In genomic region chr21:44960141-44961092, GRCh38 we compare ENCODE assay signal across 17 cellular contexts. TPM values are rescaled to one million over a fixed set of nuclear protein-coding genes. Genes with fewer than 3 reads are reported as not detected.
DNase-seq lines count a peak whose midpoint lies in the region; ATAC-seq, FAIRE-seq and TF ChIP-seq lines count a peak whose summit lies in the region.
"Had no signal": no experiment of that assay in that cellular context is flagged by ENCODE, and none has a peak within 500 bp of the region (broad histone marks: within the 10 kb centered on the region; RNA-seq: fewer than 3 reads in every experiment).

No MANE protein-coding gene starts in this region.

- no peaks in the 10 kb centered on the region for H3K27me3 Mint-ChIP-seq in progenitor cell of endocrine pancreas
- no peaks in the 10 kb centered on the region for H3K27me3 Mint-ChIP-seq in T-cell
- H3K27me3 Mint-ChIP-seq: CD4-positive, CD25-positive, alpha-beta regulatory T cell had no signal

- TF ChIP-seq POLR2A in HepG2 (IDR thresholded peaks at IDR 0.05; ENCODE audit: insufficient read depth in 1 of 2, low read depth in 2 of 2, low read length in 2 of 2) (no peak), right lobe of liver (IDR thresholded peaks at IDR 0.05) (no peak)

- H4K20me1 ChIP-seq in HepG2 (ENCODE audit: insufficient read depth, low read length) = peaks cover 5% of the 10 kb centered on the region; the same call in 1 of the 2 replicates

- FAIRE-seq in HepG2 (lab: Jason Lieb, UNC) (no peak), frontal cortex (lab: Jason Lieb, UNC) (peak; percentile 6)

- no peaks in the 10 kb centered on the region for H3K9me3 ChIP-seq in HepG2 (ENCODE audit: low read length)
- no peaks in the 10 kb centered on the region for H3K9me3 ChIP-seq in right lobe of liver
- H3K9me3 ChIP-seq: mucosa of descending colon had no signal

- in situ Hi-C loops in HepG2 (cut with HindIII; ENCODE audit: extremely low pct_ligation_motif_present, low pct_unique_long_range_greater_than_20kb) = no loop called here

- H3K4me2 ChIP-seq in HepG2 (ENCODE audit: low read depth, low read length) = no peak overlapping the region

- CTCF ChIA-PET in HepG2 (lab: Yijun Ruan, JAX; ENCODE audit: low intra/inter-chr PET ratio, low total read pairs) = no interaction called here
- CTCF ChIA-PET in T-cell (lab: Charles Lee) = interaction anchor here in 1 of 2 donors (0.9 kb wide), 1 partner anchor 178 kb away, joined by 3 read pairs; no protein-coding TSS in a partner anchor

- no peak for ATAC-seq in HepG2
- no peak for ATAC-seq in right lobe of liver
- ATAC-seq in HG02588 (IDR thresholded peaks at IDR 0.05; ENCODE audit: unreplicated experiment) = no peak
- no peak for ATAC-seq in T-cell (replicated peaks in 1 of 4)
- no peak for ATAC-seq in SK-N-SH treated with all-trans-retinoic acid at 6 μM for 48 hours

- intact Hi-C loops in HepG2 (cut with micrococcal nuclease; ENCODE audit: unreplicated experiment) (no loop called here), right lobe of liver (cut with DNase I) (no loop called here)

- H3K27ac Mint-ChIP-seq in progenitor cell of endocrine pancreas (peak overlapping the region; percentile 10), T-cell (no peak overlapping the region)
- H3K27ac Mint-ChIP-seq: CD4-positive, CD25-positive, alpha-beta regulatory T cell had no signal

- H3K4me1 Mint-ChIP-seq in progenitor cell of endocrine pancreas (ENCODE audit: low read depth) = no peaks in the 10 kb centered on the region
- H3K4me1 Mint-ChIP-seq in T-cell = peaks cover 20 to 33% (median 23%) of the 10 kb centered on the region in 3 donors

- H3K4me3 ChIP-seq in HepG2 (replicated peaks in 1 of 3; ENCODE audit: insufficient read depth in 1 of 3, low read depth in 2 of 3, low read length in 3 of 3) (no peak overlapping the region), right lobe of liver (no peak overlapping the region)
- H3K4me3 ChIP-seq: mucosa of descending colon had no signal

- no peak overlapping the region for H3K9ac ChIP-seq in HepG2 (ENCODE audit: insufficient read depth, low read depth, low read length)

- H3K27ac ChIP-seq in HepG2 (ENCODE audit: extremely low read length, insufficient read depth, low read length) (no peak overlapping the region), right lobe of liver (no peak overlapping the region)

- H3K36me3 ChIP-seq in HepG2 (replicated peaks in 1 of 2; ENCODE audit: control insufficient read depth in 1 of 2, insufficient read depth in 2 of 2, low read length in 2 of 2) = peaks cover 30 to 81% of the 10 kb centered on the region in 2 experiments
- H3K36me3 ChIP-seq in right lobe of liver = no peaks in the 10 kb centered on the region

- TF ChIP-seq EP300 in HepG2 (IDR thresholded peaks at IDR 0.05; ENCODE audit: low read depth in 2 of 2, low read length in 2 of 2) = no peak
- no peak for TF ChIP-seq EP300 in HepG2 (CRISPR knock-in tag; IDR thresholded peaks at IDR 0.05; ENCODE audit: borderline replicate concordance)

- no peaks in the 10 kb centered on the region for H3K9me3 Mint-ChIP-seq in progenitor cell of endocrine pancreas (ENCODE audit: low read depth)
- no peaks in the 10 kb centered on the region for H3K9me3 Mint-ChIP-seq in T-cell

- TF ChIP-seq RAD21 in HepG2 (CRISPR knock-in tag; IDR thresholded peaks at IDR 0.05) = no peak

- DNase-seq in HepG2 (ENCODE audit: low spot score) (no peak), right lobe of liver (no peak), frontal cortex (ENCODE audit: low spot score in 2 of 2) (no peak), progenitor cell of endocrine pancreas (ENCODE audit: low spot score, unreplicated experiment) (no peak), DMS 273 (lab: John Stamatoyannopoulos, UW; ENCODE audit: unreplicated experiment) (no peak), T-cell (no peak)
- DNase-seq: activated CD4-positive, alpha-beta T cell treated with anti-CD3 and anti-CD28 coated beads for 4 hours; activated effector memory CD4-positive, alpha-beta T cell treated with Interleukin-2 at 50 U/mL for 16 hours; CD4-positive, CD25-positive, alpha-beta regulatory T cell; DMS153; hypothalamus; NCI-H2171; nucleus accumbens; stimulated activated CD4-positive, alpha-beta T cell treated with anti-CD3 and anti-CD28 coated beads, Interleukin-2, amount 100 ng/mL, for 48 hours had no signal

- POLR2A ChIA-PET in HepG2 (lab: Yijun Ruan, JAX) = no interaction called here
- POLR2A ChIA-PET in T-cell (lab: Charles Lee) = no interaction called here

- H3K4me1 ChIP-seq in HepG2 (ENCODE audit: insufficient read depth, low read length) (no peaks in the 10 kb centered on the region), right lobe of liver (peaks cover 0 to 17% (median 4%) of the 10 kb centered on the region in 4 donors)

- no peak overlapping the region for H2AFZ ChIP-seq in HepG2 (ENCODE audit: low read length)

- TF ChIP-seq CTCF in HepG2 (CRISPR knock-in tag; IDR thresholded peaks at IDR 0.05) (no peak), right lobe of liver (IDR thresholded peaks at IDR 0.05) (no peak), progenitor cell of endocrine pancreas (IDR thresholded peaks at IDR 0.05; ENCODE audit: unreplicated experiment) (no peak)

- H3K4me3 Mint-ChIP-seq in progenitor cell of endocrine pancreas (ENCODE audit: low read depth) (no peak overlapping the region), T-cell (no peak overlapping the region)
- H3K4me3 Mint-ChIP-seq: CD4-positive, CD25-positive, alpha-beta regulatory T cell had no signal

- H3K79me2 ChIP-seq in HepG2 (ENCODE audit: insufficient read depth, low read length) = peaks cover 32% of the 10 kb centered on the region

- 96% methylated on average over 23 of the region's 23 CpGs for WGBS in HepG2 (ENCODE audit: low lambda C conversion rate)
- WGBS in right lobe of liver (ENCODE audit: insufficient coverage, low coverage, low lambda C conversion rate, missing lambda C conversion rate) = 82% methylated on average over 8 of the region's 23 CpGs

- H3K36me3 Mint-ChIP-seq in progenitor cell of endocrine pancreas (ENCODE audit: insufficient read depth) (peaks cover 18% of the 10 kb centered on the region), T-cell (peaks cover 42% of the 10 kb centered on the region)

- no peaks in the 10 kb centered on the region for H3K27me3 ChIP-seq in HepG2 (ENCODE audit: control insufficient read depth in 1 of 2, insufficient read depth in 2 of 2, low read length in 2 of 2)
- no peaks in the 10 kb centered on the region for H3K27me3 ChIP-seq in right lobe of liver

- no TSS peak for BruUV-seq in HepG2 (replicated peaks; lab: Mats Ljungman, UMichigan)

RNA-seq across cellular contexts. Expression of gene SLX9, which starts 20.6 kb away (rescaled TPM):
- total RNA-seq in HepG2 (2016; rRNA removed; fragmentation: Illumina TruSeq; extraction: Trizol) = 47.1 and 51.5 TPM in 2 replicates
- total RNA-seq in HepG2 (2016; cell fraction: cytosol; rRNA removed; fragmentation: Illumina TruSeq; extraction: Trizol; ENCODE audit: low read depth) = 43.4 and 50.9 TPM in 2 replicates
- total RNA-seq in HepG2 (2016; cell fraction: insoluble cytoplasmic fraction; rRNA removed; fragmentation: Illumina TruSeq; extraction: Trizol) = 51.9 and 55.4 TPM in 2 replicates
- total RNA-seq in HepG2 (2016; cell fraction: membrane; rRNA removed; fragmentation: Illumina TruSeq; extraction: Trizol) = 31.2 and 37.8 TPM in 2 replicates
- total RNA-seq in HepG2 (2016; cell fraction: nucleus; rRNA removed; fragmentation: Illumina TruSeq; extraction: Trizol) = 17.3 and 20.5 TPM in 2 replicates
- 21.0 and 22.6 TPM in 2 replicates for polyA plus RNA-seq in HepG2 (2011; rRNA removed)
- 32.4 and 47.0 TPM in 2 replicates for polyA plus RNA-seq in HepG2 (2011; cell fraction: cytosol; rRNA removed)
- polyA plus RNA-seq in HepG2 (2011; cell fraction: nucleus; rRNA removed) = 22.9 and 26.2 TPM in 2 replicates
- 22.9 TPM in 2 replicates for polyA plus RNA-seq in HepG2 (2012)
- polyA plus RNA-seq in HepG2 (2016; cell fraction: cytosol; fragmentation: Illumina TruSeq; extraction: Trizol; ENCODE audit: low read depth) = 43.3 and 45.1 TPM in 2 replicates
- polyA plus RNA-seq in HepG2 (2016; cell fraction: insoluble cytoplasmic fraction; fragmentation: Illumina TruSeq; extraction: Trizol; ENCODE audit: low read depth) = 53.9 and 57.5 TPM in 2 replicates
- 27.6 and 29.8 TPM in 2 replicates for polyA plus RNA-seq in HepG2 (2016; cell fraction: membrane; fragmentation: Illumina TruSeq; extraction: Trizol; ENCODE audit: low read depth)
- 35.4 and 41.4 TPM in 2 replicates for polyA plus RNA-seq in HepG2 (2016; cell fraction: nucleus; fragmentation: Illumina TruSeq; extraction: Trizol; ENCODE audit: insufficient read depth, low read depth)
- 14.1 and 17.2 TPM in 2 replicates for polyA minus RNA-seq in HepG2 (2011; rRNA and poly(A)+ RNA removed; ENCODE audit: low replicate concordance)
- 15.8 and 22.1 TPM in 2 replicates for polyA minus RNA-seq in HepG2 (2011; cell fraction: cytosol; rRNA and poly(A)+ RNA removed)
- polyA minus RNA-seq in HepG2 (2011; cell fraction: nucleus; rRNA and poly(A)+ RNA removed) = 5.8 and 8.6 TPM in 2 replicates
- total RNA-seq in right lobe of liver = 10 to 100 TPM; 15.0 to 27.9 (median 17.1) TPM
- total RNA-seq in frontal cortex = 7.3 TPM
- 33.1 and 36.0 TPM in 2 replicates for total RNA-seq in progenitor cell of endocrine pancreas
- 10 to 100 TPM; 16.7 to 32.2 (median 26.7) TPM for total RNA-seq in T-cell

RNA-seq across cellular contexts. Expression of gene ITGB2, which starts 39.7 kb away (rescaled TPM):
- total RNA-seq in HepG2 (2016; rRNA removed; fragmentation: Illumina TruSeq; extraction: Trizol) (1.6 and 4.2 TPM in 2 replicates), right lobe of liver (10 to 100 TPM; 12.9 to 61.8 (median 36.6) TPM), frontal cortex (4.9 TPM), progenitor cell of endocrine pancreas (0.41 and 0.47 TPM in 2 replicates), T-cell (100 to 1,000 TPM; 249 to 498 (median 304) TPM)
- 0.71 and 0.91 TPM in 2 replicates for total RNA-seq in HepG2 (2016; cell fraction: cytosol; rRNA removed; fragmentation: Illumina TruSeq; extraction: Trizol; ENCODE audit: low read depth)
- 2.3 and 3.5 TPM in 2 replicates for total RNA-seq in HepG2 (2016; cell fraction: insoluble cytoplasmic fraction; rRNA removed; fragmentation: Illumina TruSeq; extraction: Trizol)
- total RNA-seq in HepG2 (2016; cell fraction: membrane; rRNA removed; fragmentation: Illumina TruSeq; extraction: Trizol) = 1.2 and 1.9 TPM in 2 replicates
- 6.5 and 6.6 TPM in 2 replicates for total RNA-seq in HepG2 (2016; cell fraction: nucleus; rRNA removed; fragmentation: Illumina TruSeq; extraction: Trizol)
- 18.0 and 26.4 TPM in 2 replicates for polyA plus RNA-seq in HepG2 (2011; rRNA removed)
- polyA plus RNA-seq in HepG2 (2011; cell fraction: cytosol; rRNA removed) = 22.3 and 25.2 TPM in 2 replicates
- 63.6 and 64.3 TPM in 2 replicates for polyA plus RNA-seq in HepG2 (2011; cell fraction: nucleus; rRNA removed)
- polyA plus RNA-seq in HepG2 (2012) = 28.1 and 37.9 TPM in 2 replicates
- polyA plus RNA-seq in HepG2 (2016; cell fraction: cytosol; fragmentation: Illumina TruSeq; extraction: Trizol; ENCODE audit: low read depth) = 0.53 and 1.0 TPM in 2 replicates
- 2.2 and 2.5 TPM in 2 replicates for polyA plus RNA-seq in HepG2 (2016; cell fraction: insoluble cytoplasmic fraction; fragmentation: Illumina TruSeq; extraction: Trizol; ENCODE audit: low read depth)
- polyA plus RNA-seq in HepG2 (2016; cell fraction: membrane; fragmentation: Illumina TruSeq; extraction: Trizol; ENCODE audit: low read depth) = 1.3 and 1.5 TPM in 2 replicates
- 5.9 and 7.0 TPM in 2 replicates for polyA plus RNA-seq in HepG2 (2016; cell fraction: nucleus; fragmentation: Illumina TruSeq; extraction: Trizol; ENCODE audit: insufficient read depth, low read depth)
- polyA minus RNA-seq in HepG2 (2011; rRNA and poly(A)+ RNA removed; ENCODE audit: low replicate concordance) = 1.4 and 26.8 TPM in 2 replicates
- 11.9 and 12.6 TPM in 2 replicates for polyA minus RNA-seq in HepG2 (2011; cell fraction: cytosol; rRNA and poly(A)+ RNA removed)
- polyA minus RNA-seq in HepG2 (2011; cell fraction: nucleus; rRNA and poly(A)+ RNA removed) = 10.0 and 14.7 TPM in 2 replicates
